In the genomic region with DNA sequence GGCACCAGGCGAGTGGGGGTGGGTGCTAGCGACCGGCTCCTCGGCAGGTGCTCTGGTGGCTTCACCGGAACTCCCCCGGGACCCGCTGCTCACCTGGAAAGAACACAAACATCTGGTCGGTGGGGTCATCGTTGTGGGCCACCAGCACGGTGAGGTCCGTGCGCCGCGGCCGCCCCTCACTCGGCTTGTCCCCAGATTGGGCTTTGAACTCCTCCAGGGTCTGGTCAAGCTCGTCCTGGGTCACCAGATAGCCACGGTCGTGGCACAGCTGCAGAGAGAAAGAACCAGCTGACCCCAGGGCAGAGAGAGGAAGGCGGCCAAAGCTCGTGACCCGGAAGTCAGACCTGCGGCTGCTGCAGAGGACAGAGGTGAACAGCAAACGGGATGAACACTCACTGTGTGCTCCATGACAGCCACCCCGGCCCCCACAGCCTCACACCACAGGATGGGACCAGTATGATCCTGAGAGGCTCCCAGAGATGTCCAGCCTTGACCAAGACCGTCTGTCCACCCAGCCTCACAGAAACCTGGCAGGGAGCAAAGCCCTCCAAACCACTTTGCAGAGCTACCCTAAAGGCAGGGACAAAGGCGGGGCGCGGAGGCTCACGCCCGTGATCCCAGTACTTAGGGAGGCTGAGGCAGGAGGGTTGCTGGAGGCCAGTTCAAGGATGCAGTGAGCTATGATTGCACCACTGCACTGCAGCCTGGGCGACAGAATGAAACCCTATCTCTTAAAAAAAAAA, we compare ENCODE assay signal across 1 cellular context.
TF ChIP-seq lines count a peak whose summit lies in the region.

No MANE protein-coding gene starts in this region.

TF ChIP-seq in liver, 16 proteins besides CTCF, POLR2A, EP300 and RAD21 (continued from another document):
- TF ChIP-seq, protein P1, sequence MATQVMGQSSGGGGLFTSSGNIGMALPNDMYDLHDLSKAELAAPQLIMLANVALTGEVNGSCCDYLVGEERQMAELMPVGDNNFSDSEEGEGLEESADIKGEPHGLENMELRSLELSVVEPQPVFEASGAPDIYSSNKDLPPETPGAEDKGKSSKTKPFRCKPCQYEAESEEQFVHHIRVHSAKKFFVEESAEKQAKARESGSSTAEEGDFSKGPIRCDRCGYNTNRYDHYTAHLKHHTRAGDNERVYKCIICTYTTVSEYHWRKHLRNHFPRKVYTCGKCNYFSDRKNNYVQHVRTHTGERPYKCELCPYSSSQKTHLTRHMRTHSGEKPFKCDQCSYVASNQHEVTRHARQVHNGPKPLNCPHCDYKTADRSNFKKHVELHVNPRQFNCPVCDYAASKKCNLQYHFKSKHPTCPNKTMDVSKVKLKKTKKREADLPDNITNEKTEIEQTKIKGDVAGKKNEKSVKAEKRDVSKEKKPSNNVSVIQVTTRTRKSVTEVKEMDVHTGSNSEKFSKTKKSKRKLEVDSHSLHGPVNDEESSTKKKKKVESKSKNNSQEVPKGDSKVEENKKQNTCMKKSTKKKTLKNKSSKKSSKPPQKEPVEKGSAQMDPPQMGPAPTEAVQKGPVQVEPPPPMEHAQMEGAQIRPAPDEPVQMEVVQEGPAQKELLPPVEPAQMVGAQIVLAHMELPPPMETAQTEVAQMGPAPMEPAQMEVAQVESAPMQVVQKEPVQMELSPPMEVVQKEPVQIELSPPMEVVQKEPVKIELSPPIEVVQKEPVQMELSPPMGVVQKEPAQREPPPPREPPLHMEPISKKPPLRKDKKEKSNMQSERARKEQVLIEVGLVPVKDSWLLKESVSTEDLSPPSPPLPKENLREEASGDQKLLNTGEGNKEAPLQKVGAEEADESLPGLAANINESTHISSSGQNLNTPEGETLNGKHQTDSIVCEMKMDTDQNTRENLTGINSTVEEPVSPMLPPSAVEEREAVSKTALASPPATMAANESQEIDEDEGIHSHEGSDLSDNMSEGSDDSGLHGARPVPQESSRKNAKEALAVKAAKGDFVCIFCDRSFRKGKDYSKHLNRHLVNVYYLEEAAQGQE (IDR thresholded peaks at IDR 0.05), result no peak
- TF ChIP-seq HNF4A (conservative IDR thresholded peaks at IDR 0.05) (peak in 1 of 2 donors; percentile 46), FOXA2 (IDR thresholded peaks at IDR 0.05) (no peak), NR2F2 (IDR thresholded peaks at IDR 0.05) (peak; percentile 45), HNF4G (IDR thresholded peaks at IDR 0.05) (no peak), RXRA (IDR thresholded peaks at IDR 0.05) (peak; percentile 48 to 70), YY1 (IDR thresholded peaks at IDR 0.05) (no peak)
- TF ChIP-seq, protein P2, sequence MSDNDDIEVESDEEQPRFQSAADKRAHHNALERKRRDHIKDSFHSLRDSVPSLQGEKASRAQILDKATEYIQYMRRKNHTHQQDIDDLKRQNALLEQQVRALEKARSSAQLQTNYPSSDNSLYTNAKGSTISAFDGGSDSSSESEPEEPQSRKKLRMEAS (IDR thresholded peaks at IDR 0.05), result no peak
- TF ChIP-seq, protein P3, sequence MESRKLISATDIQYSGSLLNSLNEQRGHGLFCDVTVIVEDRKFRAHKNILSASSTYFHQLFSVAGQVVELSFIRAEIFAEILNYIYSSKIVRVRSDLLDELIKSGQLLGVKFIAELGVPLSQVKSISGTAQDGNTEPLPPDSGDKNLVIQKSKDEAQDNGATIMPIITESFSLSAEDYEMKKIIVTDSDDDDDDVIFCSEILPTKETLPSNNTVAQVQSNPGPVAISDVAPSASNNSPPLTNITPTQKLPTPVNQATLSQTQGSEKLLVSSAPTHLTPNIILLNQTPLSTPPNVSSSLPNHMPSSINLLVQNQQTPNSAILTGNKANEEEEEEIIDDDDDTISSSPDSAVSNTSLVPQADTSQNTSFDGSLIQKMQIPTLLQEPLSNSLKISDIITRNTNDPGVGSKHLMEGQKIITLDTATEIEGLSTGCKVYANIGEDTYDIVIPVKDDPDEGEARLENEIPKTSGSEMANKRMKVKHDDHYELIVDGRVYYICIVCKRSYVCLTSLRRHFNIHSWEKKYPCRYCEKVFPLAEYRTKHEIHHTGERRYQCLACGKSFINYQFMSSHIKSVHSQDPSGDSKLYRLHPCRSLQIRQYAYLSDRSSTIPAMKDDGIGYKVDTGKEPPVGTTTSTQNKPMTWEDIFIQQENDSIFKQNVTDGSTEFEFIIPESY (IDR thresholded peaks at IDR 0.05), result no peak
- TF ChIP-seq, protein P4, sequence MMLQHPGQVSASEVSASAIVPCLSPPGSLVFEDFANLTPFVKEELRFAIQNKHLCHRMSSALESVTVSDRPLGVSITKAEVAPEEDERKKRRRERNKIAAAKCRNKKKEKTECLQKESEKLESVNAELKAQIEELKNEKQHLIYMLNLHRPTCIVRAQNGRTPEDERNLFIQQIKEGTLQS (IDR thresholded peaks at IDR 0.05), result no peak
